1 cellular context compared by ENCODE assay signal in genomic region chr17:79833110-79833450, GRCh38.
TF ChIP-seq lines count a peak whose summit lies in the region.

No MANE protein-coding gene starts in this region.

TF ChIP-seq in IMR-90, 13 proteins besides CTCF, POLR2A, EP300 and RAD21:
- TF ChIP-seq MAZ (IDR thresholded peaks at IDR 0.05; ENCODE audit: borderline replicate concordance, low read depth, low read length) (no peak), NFE2L2 (IDR thresholded peaks at IDR 0.05; ENCODE audit: low read depth, low read length) (no peak), MXI1 (IDR thresholded peaks at IDR 0.05; ENCODE audit: borderline replicate concordance, low read depth, low read length) (no peak), BHLHE40 (IDR thresholded peaks at IDR 0.05; ENCODE audit: low read depth, low read length) (no peak), RFX5 (IDR thresholded peaks at IDR 0.05; ENCODE audit: low read depth, low read length) (no peak), SMC3 (IDR thresholded peaks at IDR 0.05; ENCODE audit: low read depth, low read length) (no peak), FOS (IDR thresholded peaks at IDR 0.05; ENCODE audit: low read depth, low read length) (no peak), CEBPB (IDR thresholded peaks at IDR 0.05; ENCODE audit: low read depth, low read length) (no peak), CHD1 (IDR thresholded peaks at IDR 0.05; ENCODE audit: low read depth, low read length) (no peak), RCOR1 (IDR thresholded peaks at IDR 0.05; ENCODE audit: insufficient replicate concordance, low read length) (no peak), MAFK (IDR thresholded peaks at IDR 0.05; ENCODE audit: low read depth, low read length) (no peak)
- TF ChIP-seq, protein P1, sequence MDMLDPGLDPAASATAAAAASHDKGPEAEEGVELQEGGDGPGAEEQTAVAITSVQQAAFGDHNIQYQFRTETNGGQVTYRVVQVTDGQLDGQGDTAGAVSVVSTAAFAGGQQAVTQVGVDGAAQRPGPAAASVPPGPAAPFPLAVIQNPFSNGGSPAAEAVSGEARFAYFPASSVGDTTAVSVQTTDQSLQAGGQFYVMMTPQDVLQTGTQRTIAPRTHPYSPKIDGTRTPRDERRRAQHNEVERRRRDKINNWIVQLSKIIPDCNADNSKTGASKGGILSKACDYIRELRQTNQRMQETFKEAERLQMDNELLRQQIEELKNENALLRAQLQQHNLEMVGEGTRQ (IDR thresholded peaks at IDR 0.05; ENCODE audit: low read depth, low read length): no peak
- TF ChIP-seq, protein P2, sequence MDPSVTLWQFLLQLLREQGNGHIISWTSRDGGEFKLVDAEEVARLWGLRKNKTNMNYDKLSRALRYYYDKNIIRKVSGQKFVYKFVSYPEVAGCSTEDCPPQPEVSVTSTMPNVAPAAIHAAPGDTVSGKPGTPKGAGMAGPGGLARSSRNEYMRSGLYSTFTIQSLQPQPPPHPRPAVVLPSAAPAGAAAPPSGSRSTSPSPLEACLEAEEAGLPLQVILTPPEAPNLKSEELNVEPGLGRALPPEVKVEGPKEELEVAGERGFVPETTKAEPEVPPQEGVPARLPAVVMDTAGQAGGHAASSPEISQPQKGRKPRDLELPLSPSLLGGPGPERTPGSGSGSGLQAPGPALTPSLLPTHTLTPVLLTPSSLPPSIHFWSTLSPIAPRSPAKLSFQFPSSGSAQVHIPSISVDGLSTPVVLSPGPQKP (IDR thresholded peaks at IDR 0.05; ENCODE audit: borderline replicate concordance, low read depth, low read length): no peak
